In the genomic region with DNA sequence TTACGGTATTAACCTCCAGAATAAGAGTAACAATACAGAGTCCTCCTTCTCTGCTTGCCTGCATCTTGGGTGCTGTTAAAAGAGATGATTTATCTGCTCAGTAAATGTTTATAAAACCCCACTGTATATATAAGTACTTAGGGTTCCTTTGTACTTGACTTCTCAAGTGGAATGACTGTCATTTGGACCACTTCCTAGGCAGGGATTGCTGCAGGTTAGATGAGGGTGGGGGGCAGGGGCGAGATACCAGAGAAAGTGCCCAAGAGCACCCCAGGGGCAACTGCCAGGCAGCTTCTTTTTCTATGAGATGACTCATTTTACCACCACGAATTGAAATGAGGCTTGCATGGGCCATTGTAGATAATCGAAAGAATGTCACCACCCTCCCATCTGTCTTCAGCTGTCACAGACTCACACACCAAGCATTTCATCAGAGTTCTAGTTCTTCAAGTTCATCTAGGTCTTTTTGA, we compare ENCODE assay signal across 11 cellular contexts.
DNase-seq lines count a peak whose midpoint lies in the region; TF ChIP-seq lines count a peak whose summit lies in the region.
"Had no signal": no experiment of that assay in that cellular context is flagged by ENCODE, and none has a peak within 500 bp of the region (broad histone marks: within the 10 kb centered on the region; RNA-seq: fewer than 3 reads in every experiment).

No MANE protein-coding gene starts in this region.

- no peak overlapping the region for H3K27ac Mint-ChIP-seq in endodermal cell
- H3K27ac Mint-ChIP-seq in activated naive CD4-positive, alpha-beta T cell treated with anti-CD3 and anti-CD28 coated beads, Interleukin-2, amount 10 ng/mL, durations not matched to agents 7 days and 5 days: no peak overlapping the region

- H3K9ac ChIP-seq in endodermal cell (ENCODE audit: extremely low read depth, low read length, poor library complexity, severe bottlenecking): no peak overlapping the region

- H3K27ac ChIP-seq in endodermal cell (ENCODE audit: low read depth, low read length): peak overlapping the region; percentile 80
- H3K27ac ChIP-seq: right atrium auricular region had no signal

- H3K4me1 Mint-ChIP-seq in endodermal cell: peaks cover 48% of the 10 kb centered on the region
- no peaks in the 10 kb centered on the region for H3K4me1 Mint-ChIP-seq in activated naive CD4-positive, alpha-beta T cell treated with anti-CD3 and anti-CD28 coated beads, Interleukin-2, amount 10 ng/mL, durations not matched to agents 7 days and 5 days

- H3K9me3 ChIP-seq in MG63 (no peaks in the 10 kb centered on the region), endodermal cell (ENCODE audit: control insufficient read depth, low read length) (peaks cover 21% of the 10 kb centered on the region)
- H3K9me3 ChIP-seq: right atrium auricular region had no signal

- no peak overlapping the region for H3K4me3 ChIP-seq in MG63
- peak overlapping the region; percentile 4 for H3K4me3 ChIP-seq in endodermal cell (ENCODE audit: low read length)
- H3K4me3 ChIP-seq: right atrium auricular region had no signal

- no peaks in the 10 kb centered on the region for H3K27me3 ChIP-seq in MG63
- H3K27me3 ChIP-seq in endodermal cell (ENCODE audit: control insufficient read depth, insufficient read depth, low read length, poor library complexity, severe bottlenecking): no peaks in the 10 kb centered on the region
- H3K27me3 ChIP-seq: right atrium auricular region had no signal

- no peak overlapping the region for H3K4me3 Mint-ChIP-seq in endodermal cell
- no peak overlapping the region for H3K4me3 Mint-ChIP-seq in activated naive CD4-positive, alpha-beta T cell treated with anti-CD3 and anti-CD28 coated beads, Interleukin-2, amount 10 ng/mL, durations not matched to agents 7 days and 5 days

- H3K27me3 Mint-ChIP-seq in endodermal cell (ENCODE audit: insufficient read depth): peaks cover 8% of the 10 kb centered on the region
- no peaks in the 10 kb centered on the region for H3K27me3 Mint-ChIP-seq in activated naive CD4-positive, alpha-beta T cell treated with anti-CD3 and anti-CD28 coated beads, Interleukin-2, amount 10 ng/mL, durations not matched to agents 7 days and 5 days

- peak; percentile 44 for DNase-seq in NCI-H2171 treated with DMSO at 0.1 percent for 48 hours (lab: John Stamatoyannopoulos, UW)
- no peak for DNase-seq in NCI-H2171 (lab: John Stamatoyannopoulos, UW)
- DNase-seq in MG63: peak; percentile 73
- DNase-seq in endodermal cell: no peak
- DNase-seq in renal cortical epithelial cell (ENCODE audit: low read depth): peak; percentile 96
- DNase-seq in activated naive CD4-positive, alpha-beta T cell treated with anti-CD3 and anti-CD28 coated beads, Interleukin-2, amount 10 ng/mL, durations not matched to agents 7 days and 5 days: no peak
- DNase-seq in NCI-H1105 treated with DMSO at 0.1 percent for 48 hours (lab: John Stamatoyannopoulos, UW): no peak
- no peak for DNase-seq in HuH-7 (ENCODE audit: low spot score)
- DNase-seq: C1 segment of cervical spinal cord, Kasumi-1 had no signal

- H3K36me3 ChIP-seq in MG63 (peaks cover 7% of the 10 kb centered on the region), endodermal cell (ENCODE audit: control insufficient read depth, insufficient read depth, low read length) (peaks cover 63% of the 10 kb centered on the region)
- H3K36me3 ChIP-seq: right atrium auricular region had no signal

- TF ChIP-seq CTCF in endodermal cell (conservative IDR thresholded peaks at IDR 0.05): no peak

- H3K36me3 Mint-ChIP-seq in endodermal cell (ENCODE audit: low read depth): peaks cover 36% of the 10 kb centered on the region
- H3K36me3 Mint-ChIP-seq in activated naive CD4-positive, alpha-beta T cell treated with anti-CD3 and anti-CD28 coated beads, Interleukin-2, amount 10 ng/mL, durations not matched to agents 7 days and 5 days: no peaks in the 10 kb centered on the region

- peaks cover 21% of the 10 kb centered on the region for H3K9me3 Mint-ChIP-seq in endodermal cell
- peaks cover 6% of the 10 kb centered on the region for H3K9me3 Mint-ChIP-seq in activated naive CD4-positive, alpha-beta T cell treated with anti-CD3 and anti-CD28 coated beads, Interleukin-2, amount 10 ng/mL, durations not matched to agents 7 days and 5 days

- 42 to 58% methylated on average over 3 to 4 of the region's 4 CpGs for WGBS in endodermal cell (ENCODE audit: insufficient coverage in 1 of 2, insufficient read length in 1 of 2), 2 experiments

- H3K4me1 ChIP-seq in endodermal cell (ENCODE audit: control insufficient read depth, insufficient read depth, low read length): peaks cover 22% of the 10 kb centered on the region

- CTCF ChIA-PET in activated naive CD4-positive, alpha-beta T cell treated with anti-CD3 and anti-CD28 coated beads, Interleukin-2, amount 10 ng/mL, durations not matched to agents 7 days and 5 days (lab: Charles Lee): no interaction called here

Comparison
In these comparisons a context has a peak if more than half of its experiments do, and no peak if none do; other contexts are left out.
1. DNase-seq: peak in NCI-H2171 treated with DMSO at 0.1 percent for 48 hours (single experiment), MG63 (single experiment) and renal cortical epithelial cell (single experiment); none in NCI-H2171 (single experiment), endodermal cell (single experiment), activated naive CD4-positive, alpha-beta T cell treated with anti-CD3 and anti-CD28 coated beads, Interleukin-2, amount 10 ng/mL, durations not matched to agents 7 days and 5 days (single experiment), NCI-H1105 treated with DMSO at 0.1 percent for 48 hours (single experiment) and HuH-7 (single experiment).